ENCODE assay signal across 1 cellular context in the genomic region with DNA sequence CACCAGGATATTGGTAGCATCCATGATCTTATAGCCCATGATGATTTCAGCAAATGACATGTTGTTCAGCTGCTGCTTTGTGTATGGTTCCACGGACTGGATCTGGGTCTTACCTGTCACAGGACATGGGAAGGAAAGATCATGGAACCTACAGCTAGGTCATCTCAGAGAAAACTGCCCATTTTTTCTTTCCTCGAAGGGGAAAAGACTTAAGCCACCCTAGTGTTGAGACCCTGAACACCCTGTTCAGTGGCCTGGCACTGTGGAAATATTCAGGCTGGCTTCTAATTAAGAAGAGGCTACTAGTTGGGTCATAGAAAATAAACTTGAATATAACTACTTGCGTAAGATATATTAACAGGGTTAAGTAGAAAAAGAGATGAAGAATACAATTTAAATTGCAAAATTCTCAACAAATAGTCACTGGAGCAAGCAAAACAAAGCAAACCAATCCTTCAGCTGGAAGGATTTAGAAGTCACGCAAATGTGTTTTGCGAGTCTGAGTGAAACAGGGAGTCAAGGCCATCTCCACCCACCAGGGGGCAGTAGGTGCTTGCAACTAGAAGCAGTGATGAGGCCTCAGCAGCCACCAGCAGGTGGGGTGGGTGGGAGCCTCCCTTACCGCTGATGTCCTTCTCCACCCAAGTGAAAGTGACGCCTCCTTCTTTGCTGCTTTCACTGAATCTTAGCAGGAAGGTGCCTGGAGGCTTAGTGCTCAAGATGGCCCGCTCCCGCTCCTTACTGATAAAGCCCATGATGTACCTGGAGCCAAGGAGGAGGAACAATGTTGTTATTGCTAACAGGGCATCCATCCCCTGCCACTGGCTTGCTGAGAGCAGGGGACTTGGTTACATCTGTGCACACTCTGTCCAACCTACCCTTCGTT.
TF ChIP-seq lines count a peak whose summit lies in the region.

No MANE protein-coding gene starts in this region.

TF ChIP-seq in HEK293, 187 proteins besides CTCF, POLR2A, EP300 and RAD21 (continued from another document):
- TF ChIP-seq, protein P1, sequence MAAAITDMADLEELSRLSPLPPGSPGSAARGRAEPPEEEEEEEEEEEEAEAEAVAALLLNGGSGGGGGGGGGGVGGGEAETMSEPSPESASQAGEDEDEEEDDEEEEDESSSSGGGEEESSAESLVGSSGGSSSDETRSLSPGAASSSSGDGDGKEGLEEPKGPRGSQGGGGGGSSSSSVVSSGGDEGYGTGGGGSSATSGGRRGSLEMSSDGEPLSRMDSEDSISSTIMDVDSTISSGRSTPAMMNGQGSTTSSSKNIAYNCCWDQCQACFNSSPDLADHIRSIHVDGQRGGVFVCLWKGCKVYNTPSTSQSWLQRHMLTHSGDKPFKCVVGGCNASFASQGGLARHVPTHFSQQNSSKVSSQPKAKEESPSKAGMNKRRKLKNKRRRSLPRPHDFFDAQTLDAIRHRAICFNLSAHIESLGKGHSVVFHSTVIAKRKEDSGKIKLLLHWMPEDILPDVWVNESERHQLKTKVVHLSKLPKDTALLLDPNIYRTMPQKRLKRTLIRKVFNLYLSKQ (tag by site-specific recombination; IDR thresholded peaks at IDR 0.05; ENCODE audit: borderline replicate concordance) = no peak
- TF ChIP-seq ZNF747 (tag by site-specific recombination; IDR thresholded peaks at IDR 0.05) (no peak), KLF10 (tag by site-specific recombination; IDR thresholded peaks at IDR 0.05) (no peak)
- TF ChIP-seq, protein P2, sequence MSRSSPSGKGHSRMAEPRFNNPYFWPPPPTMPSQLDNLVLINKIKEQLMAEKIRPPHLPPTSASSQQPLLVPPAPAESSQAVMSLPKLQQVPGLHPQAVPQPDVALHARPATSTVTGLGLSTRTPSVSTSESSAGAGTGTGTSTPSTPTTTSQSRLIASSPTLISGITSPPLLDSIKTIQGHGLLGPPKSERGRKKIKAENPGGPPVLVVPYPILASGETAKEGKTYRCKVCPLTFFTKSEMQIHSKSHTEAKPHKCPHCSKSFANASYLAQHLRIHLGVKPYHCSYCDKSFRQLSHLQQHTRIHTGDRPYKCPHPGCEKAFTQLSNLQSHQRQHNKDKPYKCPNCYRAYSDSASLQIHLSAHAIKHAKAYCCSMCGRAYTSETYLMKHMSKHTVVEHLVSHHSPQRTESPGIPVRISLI (tag by site-specific recombination; IDR thresholded peaks at IDR 0.05) = no peak
